ENCODE assay signal across 8 cellular contexts in genomic region chr12:55932546-55932919, GRCh38. TPM values are rescaled to one million over a fixed set of nuclear protein-coding genes. Genes with fewer than 3 reads are reported as not detected.
DNase-seq lines count a peak whose midpoint lies in the region; ATAC-seq and TF ChIP-seq lines count a peak whose summit lies in the region.

No MANE protein-coding gene starts in this region.

- H3K9me3 ChIP-seq in CD8-positive, alpha-beta memory T cell (ENCODE audit: low read length) = no peaks in the 10 kb centered on the region
- no peaks in the 10 kb centered on the region for H3K9me3 ChIP-seq in fibroblast of lung (ENCODE audit: control insufficient read depth, insufficient read depth, low read depth, low read length)

- peaks cover 0 to 2% (median 0%) of the 10 kb centered on the region in 5 donors for H3K9me3 Mint-ChIP-seq in CD8-positive, alpha-beta memory T cell

- H2AFZ ChIP-seq in fibroblast of lung (ENCODE audit: low read length) = no peak overlapping the region

- peaks cover 0 to 68% (median 12%) of the 10 kb centered on the region in 3 donors for H3K36me3 Mint-ChIP-seq in CD8-positive, alpha-beta memory T cell

- H3K36me3 ChIP-seq in CD8-positive, alpha-beta memory T cell (ENCODE audit: insufficient read depth, low read length) = peaks cover 15% of the 10 kb centered on the region
- H3K36me3 ChIP-seq in fibroblast of lung (ENCODE audit: control insufficient read depth, insufficient read depth, low read length) = no peaks in the 10 kb centered on the region

- H3K27ac Mint-ChIP-seq in CD8-positive, alpha-beta memory T cell = peak overlapping the region; percentile 92 to 99 (median 97)

- peak in 4 of 5 donors; percentile 19 to 74 (median 58) for DNase-seq in CD8-positive, alpha-beta memory T cell
- no peak for DNase-seq in LNCaP clone FGC (ENCODE audit: low read depth)
- peak; percentile 42 for DNase-seq in activated T-cell treated with anti-CD3 and anti-CD28 coated beads for 24 hours (ENCODE audit: low read depth)
- DNase-seq in fibroblast of lung (ENCODE audit: low read depth in 2 of 2) = peak; percentile 49 to 50
- DNase-seq in pons (ENCODE audit: low spot score) = peak; percentile 10
- no peak for DNase-seq in NCI-H446 (lab: John Stamatoyannopoulos, UW)
- DNase-seq in NCI-H510A treated with DMSO at 0.1 percent for 48 hours (lab: John Stamatoyannopoulos, UW) = no peak

- H3K27me3 Mint-ChIP-seq in CD8-positive, alpha-beta memory T cell = peaks cover 0 to 1% of the 10 kb centered on the region in 2 donors

- H4K20me1 ChIP-seq in fibroblast of lung (ENCODE audit: control insufficient read depth, extremely low read depth, insufficient read depth, low read length) = no peaks in the 10 kb centered on the region

- no peak overlapping the region for H3K9ac ChIP-seq in fibroblast of lung (ENCODE audit: insufficient read depth, low read length)

- POLR2A ChIA-PET in CD8-positive, alpha-beta memory T cell (lab: Charles Lee) = interaction anchor here (0.6 to 3.1 kb wide), 4 partner anchors 8 to 42 kb away, joined by 3 to 19 read pairs (median 4); partner anchors contain the start of gene RAB5B

- peak overlapping the region; percentile 98 for H3K4me3 ChIP-seq in CD8-positive, alpha-beta memory T cell (ENCODE audit: low read length)
- peak overlapping the region; percentile 55 for H3K4me3 ChIP-seq in LNCaP clone FGC (ENCODE audit: low read depth, low read length)
- H3K4me3 ChIP-seq in fibroblast of lung (replicated peaks in 1 of 4; ENCODE audit: control extremely low read depth in 1 of 4, insufficient read depth in 1 of 4, low read depth in 3 of 4, low read length in 4 of 4) = peak overlapping the region; percentile 60 to 81 (median 72)

- peak overlapping the region; percentile 94 to 100 (median 98) for H3K4me3 Mint-ChIP-seq in CD8-positive, alpha-beta memory T cell

- H3K79me2 ChIP-seq in fibroblast of lung (ENCODE audit: control insufficient read depth, insufficient read depth, low read length) = peaks cover 3% of the 10 kb centered on the region

- H3K4me1 ChIP-seq in CD8-positive, alpha-beta memory T cell (ENCODE audit: insufficient read depth, low read length) = peaks cover 68% of the 10 kb centered on the region
- H3K4me1 ChIP-seq in fibroblast of lung (ENCODE audit: control insufficient read depth, extremely low read depth, insufficient read depth, low read length) = peaks cover 25% of the 10 kb centered on the region

- TF ChIP-seq CTCF in LNCaP clone FGC (IDR thresholded peaks at IDR 0.05; ENCODE audit: control insufficient read depth, extremely low read depth, insufficient read depth) (no peak), fibroblast of lung (conservative IDR thresholded peaks at IDR 0.05 in 1 of 2, IDR thresholded peaks at IDR 0.05 in 1 of 2; ENCODE audit: low read depth in 1 of 2, low read length in 2 of 2) (no peak)

- peak overlapping the region; percentile 75 for H3K27ac ChIP-seq in CD8-positive, alpha-beta memory T cell (ENCODE audit: low read depth, low read length)
- peak overlapping the region; percentile 71 for H3K27ac ChIP-seq in fibroblast of lung (ENCODE audit: insufficient read depth, low read length)

- H3K4me2 ChIP-seq in fibroblast of lung (ENCODE audit: extremely low read depth, insufficient read depth, low read length) = peak overlapping the region; percentile 87

- H3K27me3 ChIP-seq in CD8-positive, alpha-beta memory T cell (ENCODE audit: insufficient read depth, low read length, poor library complexity, severe bottlenecking) = no peaks in the 10 kb centered on the region
- H3K27me3 ChIP-seq in fibroblast of lung (ENCODE audit: control insufficient read depth, insufficient read depth, low read length) = no peaks in the 10 kb centered on the region

- no peak for ATAC-seq in HG03571 (IDR thresholded peaks at IDR 0.05; ENCODE audit: unreplicated experiment)

- peaks cover 72 to 77% (median 76%) of the 10 kb centered on the region in 3 donors for H3K4me1 Mint-ChIP-seq in CD8-positive, alpha-beta memory T cell

- CTCF ChIA-PET in CD8-positive, alpha-beta memory T cell (lab: Charles Lee) = interaction anchor here (0.6 to 11.4 kb wide), 8 partner anchors 12 to 203 kb away, joined by 3 to 78 read pairs (median 4); partner anchors contain the start of genes DNAJC14, ORMDL2, RAB5B and SARNP

RNA-seq across cellular contexts. Expression of gene DGKA, which starts 1.6 kb away (rescaled TPM):
- total RNA-seq in CD8-positive, alpha-beta memory T cell = 100 to 1,000 TPM; 221 to 236 TPM
- 234 TPM for polyA plus RNA-seq in CD8-positive, alpha-beta memory T cell
- 24.4 and 51.9 TPM in 2 replicates for total RNA-seq in fibroblast of lung
- polyA plus RNA-seq in fibroblast of lung = 41.4 and 44.7 TPM in 2 replicates
- polyA plus RNA-seq in fibroblast of lung (2012) = 45.0 and 49.4 TPM in 2 replicates
- polyA minus RNA-seq in fibroblast of lung (ENCODE audit: low replicate concordance) = 66.7 and 111 TPM in 2 replicates

RNA-seq across cellular contexts. Expression of gene PYM1, which starts 4.8 kb away (rescaled TPM):
- 10 to 100 TPM; 35.8 to 38.4 TPM for total RNA-seq in CD8-positive, alpha-beta memory T cell
- polyA plus RNA-seq in CD8-positive, alpha-beta memory T cell = 80.8 TPM
- 28.5 and 38.6 TPM in 2 replicates for total RNA-seq in fibroblast of lung
- polyA plus RNA-seq in fibroblast of lung = 27.8 and 29.3 TPM in 2 replicates
- 30.1 and 30.3 TPM in 2 replicates for polyA plus RNA-seq in fibroblast of lung (2012)
- polyA minus RNA-seq in fibroblast of lung (ENCODE audit: low replicate concordance) = 8.1 and 16.2 TPM in 2 replicates

RNA-seq across cellular contexts. Expression of gene PMEL, which starts 33.3 kb away (rescaled TPM):
- under 1 TPM; 0.28 to 0.33 TPM for total RNA-seq in CD8-positive, alpha-beta memory T cell
- not detected for polyA plus RNA-seq in CD8-positive, alpha-beta memory T cell
- total RNA-seq in fibroblast of lung = 0.26 and 0.50 TPM in 2 replicates
- 0.41 and 0.84 TPM in 2 replicates for polyA plus RNA-seq in fibroblast of lung
- 0.25 and 0.86 TPM in 2 replicates for polyA plus RNA-seq in fibroblast of lung (2012)
- 6.1 TPM in 1 of 2 replicates, not detected in the other for polyA minus RNA-seq in fibroblast of lung (ENCODE audit: low replicate concordance)

RNA-seq across cellular contexts. Expression of gene CDK2, which starts 34.1 kb away (rescaled TPM):
- total RNA-seq in CD8-positive, alpha-beta memory T cell = 100 to 1,000 TPM; 117 to 125 TPM
- polyA plus RNA-seq in CD8-positive, alpha-beta memory T cell = 8.2 TPM
- total RNA-seq in fibroblast of lung = 12.7 and 14.6 TPM in 2 replicates
- polyA plus RNA-seq in fibroblast of lung = 32.5 and 43.5 TPM in 2 replicates
- 22.4 and 39.5 TPM in 2 replicates for polyA plus RNA-seq in fibroblast of lung (2012)
- polyA minus RNA-seq in fibroblast of lung (ENCODE audit: low replicate concordance) = 70.4 and 79.3 TPM in 2 replicates

RNA-seq across cellular contexts. Expression of gene RAB5B, which starts 41.3 kb away (rescaled TPM):
- 10 to 100 TPM; 36.6 to 38.3 TPM for total RNA-seq in CD8-positive, alpha-beta memory T cell
- polyA plus RNA-seq in CD8-positive, alpha-beta memory T cell = 68.5 TPM
- total RNA-seq in fibroblast of lung = 46.2 and 55.3 TPM in 2 replicates
- 144 and 193 TPM in 2 replicates for polyA plus RNA-seq in fibroblast of lung
- 67.9 and 91.2 TPM in 2 replicates for polyA plus RNA-seq in fibroblast of lung (2012)
- 87.0 and 98.6 TPM in 2 replicates for polyA minus RNA-seq in fibroblast of lung (ENCODE audit: low replicate concordance)

Comparison
In these comparisons a context has a peak if more than half of its experiments do, and no peak if none do; other contexts are left out.
1. DNase-seq: peak in CD8-positive, alpha-beta memory T cell (4 of 5), activated T-cell treated with anti-CD3 and anti-CD28 coated beads for 24 hours (single experiment), fibroblast of lung (2 of 2) and pons (single experiment); none in LNCaP clone FGC (single experiment), NCI-H446 (0 of 2) and NCI-H510A treated with DMSO at 0.1 percent for 48 hours (single experiment).
2. Peak in every context shown above with its lines, with median percentiles within 50 percentile points of each other: H3K4me3 ChIP-seq.